Comparison of ENCODE assay signal across 20 cellular contexts in genomic region chr4:8725845-8726244, GRCh38.
"Had no signal": no experiment of that assay in that cellular context is flagged by ENCODE, and none has a peak within 500 bp of the region (broad histone marks: within the 10 kb centered on the region; RNA-seq: fewer than 3 reads in every experiment).

No MANE protein-coding gene starts in this region.

- H3K4me1 Mint-ChIP-seq: activated naive CD8-positive, alpha-beta T cell treated with anti-CD3 and anti-CD28 coated beads for 36 hours; neural crest cell had no signal

- H3K27me3 ChIP-seq: ovary had no signal

- H3K4me3 Mint-ChIP-seq: activated CD4-positive, alpha-beta memory T cell treated with anti-CD3 and anti-CD28 coated beads for 36 hours; activated CD8-positive, alpha-beta memory T cell treated with anti-CD3 and anti-CD28 coated beads, Interleukin-2, amount 10 ng/mL, durations not matched to agents 7 days and 5 days; activated naive CD8-positive, alpha-beta T cell treated with anti-CD3 and anti-CD28 coated beads for 36 hours; central memory CD8-positive, alpha-beta T cell; dendritic cell treated with granulocyte-macrophage colony-stimulating factor and Interleukin-4, amounts not matched to agents 40 ng/mL and 50 ng/mL, for 4 days; effector memory CD8-positive, alpha-beta T cell; neural crest cell had no signal

- ATAC-seq: activated CD8-positive, alpha-beta memory T cell treated with anti-CD3 and anti-CD28 coated beads, Interleukin-2, amount 10 ng/mL, durations not matched to agents 7 days and 5 days; body of pancreas; effector memory CD8-positive, alpha-beta T cell; left cardiac atrium had no signal

- H3K9me3 ChIP-seq: body of pancreas, ovary, upper lobe of left lung had no signal

- H3K4me3 ChIP-seq: body of pancreas, ovary, upper lobe of left lung had no signal

- H3K36me3 ChIP-seq: ovary, upper lobe of left lung had no signal

- H3K36me3 Mint-ChIP-seq: activated CD4-positive, alpha-beta memory T cell treated with anti-CD3 and anti-CD28 coated beads for 36 hours; activated CD8-positive, alpha-beta memory T cell treated with anti-CD3 and anti-CD28 coated beads, Interleukin-2, amount 10 ng/mL, durations not matched to agents 7 days and 5 days; activated naive CD8-positive, alpha-beta T cell treated with anti-CD3 and anti-CD28 coated beads for 36 hours had no signal

- H3K4me1 ChIP-seq: upper lobe of left lung had no signal

- H3K27me3 Mint-ChIP-seq: activated CD4-positive, alpha-beta memory T cell treated with anti-CD3 and anti-CD28 coated beads for 36 hours; activated CD8-positive, alpha-beta memory T cell treated with anti-CD3 and anti-CD28 coated beads, Interleukin-2, amount 10 ng/mL, durations not matched to agents 7 days and 5 days; dendritic cell treated with granulocyte-macrophage colony-stimulating factor and Interleukin-4, amounts not matched to agents 40 ng/mL and 50 ng/mL, for 4 days had no signal

- H3K27ac Mint-ChIP-seq: activated CD4-positive, alpha-beta memory T cell treated with anti-CD3 and anti-CD28 coated beads for 36 hours; activated CD8-positive, alpha-beta memory T cell treated with anti-CD3 and anti-CD28 coated beads, Interleukin-2, amount 10 ng/mL, durations not matched to agents 7 days and 5 days; activated naive CD8-positive, alpha-beta T cell treated with anti-CD3 and anti-CD28 coated beads for 36 hours; dendritic cell treated with granulocyte-macrophage colony-stimulating factor and Interleukin-4, amounts not matched to agents 40 ng/mL and 50 ng/mL, for 4 days; effector memory CD8-positive, alpha-beta T cell had no signal

- H3K9me3 Mint-ChIP-seq: activated CD4-positive, alpha-beta memory T cell treated with anti-CD3 and anti-CD28 coated beads for 36 hours; activated naive CD8-positive, alpha-beta T cell treated with anti-CD3 and anti-CD28 coated beads for 36 hours; central memory CD8-positive, alpha-beta T cell; dendritic cell treated with granulocyte-macrophage colony-stimulating factor and Interleukin-4, amounts not matched to agents 40 ng/mL and 50 ng/mL, for 4 days; effector memory CD8-positive, alpha-beta T cell; neural crest cell had no signal

- DNase-seq: activated CD8-positive, alpha-beta memory T cell treated with anti-CD3 and anti-CD28 coated beads, Interleukin-2, amount 10 ng/mL, durations not matched to agents 7 days and 5 days; activated gamma-delta T cell; activated naive CD8-positive, alpha-beta T cell treated with anti-CD3 and anti-CD28 coated beads for 36 hours; activated T-cell treated with anti-CD3 and anti-CD28 coated beads, Interleukin-2, amount 50 U/mL, for 1 hour; amygdala; effector memory CD8-positive, alpha-beta T cell; foreskin melanocyte; left cardiac atrium; stimulated activated CD4-positive, alpha-beta T cell treated with anti-CD3 and anti-CD28 coated beads, Interleukin-4, amount 100 ng/mL, for 24 hours; stimulated activated naive CD4-positive, alpha-beta T cell treated with Interleukin-2 at 50 U/mL for 16 hours; T-helper 1 cell; T1000 had no signal

- H3K27ac ChIP-seq: body of pancreas, epithelial cell of prostate, ovary, upper lobe of left lung had no signal
